In the genomic region with DNA sequence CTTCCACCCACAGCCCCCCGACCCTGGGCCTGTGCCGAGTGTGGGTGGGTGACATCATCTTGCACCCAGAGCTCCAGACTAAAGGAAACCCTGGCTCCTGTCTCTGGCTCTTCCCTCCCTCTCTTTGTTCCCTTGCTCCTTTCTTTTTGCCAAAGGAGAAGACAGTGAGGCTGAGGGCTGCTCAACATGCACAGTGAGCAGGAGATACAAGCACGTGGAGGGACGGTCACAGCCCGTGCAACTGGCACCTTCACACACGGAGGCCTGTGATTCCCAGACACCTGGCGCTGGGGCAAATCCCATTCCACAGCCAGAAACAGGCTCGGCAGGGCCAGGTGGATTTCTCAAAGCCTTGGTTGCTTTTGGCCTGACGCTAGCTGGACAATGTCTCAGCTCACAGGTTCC, we compare ENCODE assay signal across 8 cellular contexts.
DNase-seq lines count a peak whose midpoint lies in the region; ATAC-seq, FAIRE-seq and TF ChIP-seq lines count a peak whose summit lies in the region.
"Not testable (repeated sequence)": the region's sequence is repeated elsewhere in the genome, so short reads cannot be mapped to it uniquely, and the experiment has no call there.

No MANE protein-coding gene starts in this region.

- peaks cover 73% of the 10 kb centered on the region for H4K20me1 ChIP-seq in keratinocyte (ENCODE audit: control insufficient read depth, extremely low read depth, insufficient read depth, low read length)

- not testable (repeated sequence) for H3K9me3 Mint-ChIP-seq in activated naive CD4-positive, alpha-beta T cell treated with anti-CD3 and anti-CD28 coated beads, Interleukin-2, amount 50 U/mL, for 72 hours; osteocyte (ENCODE audit: unreplicated experiment)

- not testable (repeated sequence) for TF ChIP-seq CTCF in C4-2B (conservative IDR thresholded peaks at IDR 0.05); HFF-Myc (IDR thresholded peaks at IDR 0.05; ENCODE audit: low read depth, low read length, missing control alignments); dorsolateral prefrontal cortex (IDR thresholded peaks at IDR 0.05 in 54 of 56, conservative IDR thresholded peaks at IDR 0.05 in 2 of 56; ENCODE audit: low read depth in 1 of 56, partially characterized antibody in 56 of 56); keratinocyte (optimal IDR thresholded peaks at IDR 0.05 in 1 of 3, IDR thresholded peaks at IDR 0.05 in 1 of 3, conservative IDR thresholded peaks at IDR 0.05 in 1 of 3; ENCODE audit: extremely low read depth in 1 of 3, insufficient read depth in 2 of 3, low read length in 3 of 3); osteocyte (IDR thresholded peaks at IDR 0.05)

- H3K4me1 Mint-ChIP-seq in osteocyte (ENCODE audit: unreplicated experiment) = peaks cover 87% of the 10 kb centered on the region

- H3K27ac ChIP-seq in C4-2B (peak overlapping the region; percentile 97), SJCRH30 (peak overlapping the region; percentile 82), dorsolateral prefrontal cortex (peak overlapping the region in 54 of 59 donors; percentile 2 to 91 (median 70)), keratinocyte (ENCODE audit: control insufficient read depth, insufficient read depth, low read length) (peak overlapping the region; percentile 50)

- DNase-seq in HFF-Myc (ENCODE audit: extremely low read depth, low read depth); keratinocyte (ENCODE audit: low read depth, low spot score); osteocyte (ENCODE audit: extremely low spot score, unreplicated experiment): not testable (repeated sequence)
- DNase-seq in SJCRH30 (peak in 1 of 2 experiments; percentile 45), dorsolateral prefrontal cortex (peak in 4 of 10 donors; percentile 31 to 87 (median 53)), superior temporal gyrus (ENCODE audit: extremely low spot score) (peak; percentile 46)
- peak in 1 of 2 donors; percentile 57 for DNase-seq in activated naive CD4-positive, alpha-beta T cell treated with anti-CD3 and anti-CD28 coated beads, Interleukin-2, amount 50 U/mL, for 72 hours (ENCODE audit: low spot score in 2 of 2)

- peaks cover 91% of the 10 kb centered on the region for H3K79me2 ChIP-seq in keratinocyte (ENCODE audit: control insufficient read depth, insufficient read depth, low read length)

- peaks cover 13% of the 10 kb centered on the region for H3K9me1 ChIP-seq in keratinocyte (ENCODE audit: control insufficient read depth, extremely low read depth, insufficient read depth, low read length)

- H3K4me3 Mint-ChIP-seq in osteocyte (ENCODE audit: unreplicated experiment) = not testable (repeated sequence)

- intact Hi-C loops in dorsolateral prefrontal cortex (cut with DNase I) = loop anchor here in 1 of 2 donors (2.0 to 10.0 kb wide), 2 partner anchors 41 to 681 kb away; no protein-coding TSS in a partner anchor

- peaks cover 6 to 35% of the 10 kb centered on the region in 2 donors for H3K36me3 Mint-ChIP-seq in activated naive CD4-positive, alpha-beta T cell treated with anti-CD3 and anti-CD28 coated beads, Interleukin-2, amount 50 U/mL, for 72 hours
- not testable (repeated sequence) for H3K36me3 Mint-ChIP-seq in osteocyte (ENCODE audit: unreplicated experiment)

- not testable (repeated sequence) for H3K27me3 ChIP-seq in SJCRH30; dorsolateral prefrontal cortex; keratinocyte (ENCODE audit: control insufficient read depth, extremely low read depth, insufficient read depth, low read length)

- peak overlapping the region; percentile 83 to 97 for H3K27ac Mint-ChIP-seq in activated naive CD4-positive, alpha-beta T cell treated with anti-CD3 and anti-CD28 coated beads, Interleukin-2, amount 50 U/mL, for 72 hours
- peak overlapping the region; percentile 59 for H3K27ac Mint-ChIP-seq in osteocyte (ENCODE audit: unreplicated experiment)

- not testable (repeated sequence) for FAIRE-seq in keratinocyte (lab: Jason Lieb, UNC)

- H3K4me3 ChIP-seq in HFF-Myc (replicated peaks; ENCODE audit: low read depth, low read length) (peak overlapping the region; percentile 5; the same call in 1 of the 2 replicates), dorsolateral prefrontal cortex (peak overlapping the region in 54 of 59 donors; percentile 0 to 95 (median 37))
- not testable (repeated sequence) for H3K4me3 ChIP-seq in SJCRH30; keratinocyte (ENCODE audit: control insufficient read depth in 2 of 3, extremely low read depth in 1 of 3, insufficient read depth in 2 of 3, low read depth in 1 of 3, low read length in 3 of 3)

- H3K9me3 ChIP-seq in SJCRH30 (replicated peaks); keratinocyte (ENCODE audit: control insufficient read depth, low read depth, low read length): not testable (repeated sequence)

- H3K4me2 ChIP-seq in keratinocyte (ENCODE audit: control insufficient read depth, extremely low read depth, insufficient read depth, low read depth, low read length) = peak overlapping the region; percentile 74

- ATAC-seq in activated naive CD4-positive, alpha-beta T cell treated with anti-CD3 and anti-CD28 coated beads, Interleukin-2, amount 50 U/mL, for 72 hours = not testable (repeated sequence)

- H2AFZ ChIP-seq in keratinocyte (ENCODE audit: control insufficient read depth, low read length) = not testable (repeated sequence)

- dilution Hi-C loops in keratinocyte (cut with MboI; ENCODE audit: extremely low pct_ligation_motif_present, low sequenced_read_pairs) = not testable (repeated sequence)

- peaks cover 61% of the 10 kb centered on the region for H3K4me1 ChIP-seq in SJCRH30
- H3K4me1 ChIP-seq in keratinocyte (ENCODE audit: control insufficient read depth, extremely low read depth, insufficient read depth, low read length) = peaks cover 43% of the 10 kb centered on the region

- H3K27me3 Mint-ChIP-seq in osteocyte (ENCODE audit: unreplicated experiment) = not testable (repeated sequence)

- H3K9ac ChIP-seq in keratinocyte (ENCODE audit: control insufficient read depth, extremely low read depth, insufficient read depth, low read length) = peak overlapping the region; percentile 48

- H3K36me3 ChIP-seq in SJCRH30 (peaks cover 28% of the 10 kb centered on the region), keratinocyte (ENCODE audit: control insufficient read depth in 2 of 2, extremely low read depth in 1 of 2, insufficient read depth in 2 of 2, low read length in 2 of 2) (peaks cover 12 to 20% of the 10 kb centered on the region in 2 experiments)
